ENCODE assay signal across 1 cellular context in the genomic region with DNA sequence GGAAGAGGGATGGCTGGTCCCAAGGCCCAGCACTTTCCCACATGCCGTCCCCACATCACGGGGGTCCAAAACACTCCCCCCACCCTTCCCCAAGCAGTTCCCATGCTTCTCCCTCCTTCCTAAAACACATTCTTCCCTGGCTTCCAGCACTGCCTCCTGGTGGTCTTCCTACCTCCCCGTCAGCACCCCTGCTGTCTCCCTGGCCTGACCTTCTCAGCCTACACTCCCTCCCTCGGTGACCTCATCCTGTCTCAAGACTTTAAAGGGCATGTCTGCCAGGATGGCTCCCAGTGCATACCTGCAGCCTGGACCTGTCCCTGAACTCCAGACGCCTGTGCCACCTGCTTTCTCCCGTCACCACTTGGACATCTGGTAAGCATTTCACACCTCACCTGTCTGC.
TF ChIP-seq lines count a peak whose summit lies in the region.

No MANE protein-coding gene starts in this region.

TF ChIP-seq in HepG2, 621 proteins besides CTCF, POLR2A, EP300 and RAD21 (continued from another document):
- TF ChIP-seq, protein P1, sequence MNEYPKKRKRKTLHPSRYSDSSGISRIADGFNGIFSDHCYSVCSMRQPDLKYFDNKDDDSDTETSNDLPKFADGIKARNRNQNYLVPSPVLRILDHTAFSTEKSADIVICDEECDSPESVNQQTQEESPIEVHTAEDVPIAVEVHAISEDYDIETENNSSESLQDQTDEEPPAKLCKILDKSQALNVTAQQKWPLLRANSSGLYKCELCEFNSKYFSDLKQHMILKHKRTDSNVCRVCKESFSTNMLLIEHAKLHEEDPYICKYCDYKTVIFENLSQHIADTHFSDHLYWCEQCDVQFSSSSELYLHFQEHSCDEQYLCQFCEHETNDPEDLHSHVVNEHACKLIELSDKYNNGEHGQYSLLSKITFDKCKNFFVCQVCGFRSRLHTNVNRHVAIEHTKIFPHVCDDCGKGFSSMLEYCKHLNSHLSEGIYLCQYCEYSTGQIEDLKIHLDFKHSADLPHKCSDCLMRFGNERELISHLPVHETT (CRISPR knock-in tag; conservative IDR thresholded peaks at IDR 0.05), result no peak
- TF ChIP-seq, protein P2, sequence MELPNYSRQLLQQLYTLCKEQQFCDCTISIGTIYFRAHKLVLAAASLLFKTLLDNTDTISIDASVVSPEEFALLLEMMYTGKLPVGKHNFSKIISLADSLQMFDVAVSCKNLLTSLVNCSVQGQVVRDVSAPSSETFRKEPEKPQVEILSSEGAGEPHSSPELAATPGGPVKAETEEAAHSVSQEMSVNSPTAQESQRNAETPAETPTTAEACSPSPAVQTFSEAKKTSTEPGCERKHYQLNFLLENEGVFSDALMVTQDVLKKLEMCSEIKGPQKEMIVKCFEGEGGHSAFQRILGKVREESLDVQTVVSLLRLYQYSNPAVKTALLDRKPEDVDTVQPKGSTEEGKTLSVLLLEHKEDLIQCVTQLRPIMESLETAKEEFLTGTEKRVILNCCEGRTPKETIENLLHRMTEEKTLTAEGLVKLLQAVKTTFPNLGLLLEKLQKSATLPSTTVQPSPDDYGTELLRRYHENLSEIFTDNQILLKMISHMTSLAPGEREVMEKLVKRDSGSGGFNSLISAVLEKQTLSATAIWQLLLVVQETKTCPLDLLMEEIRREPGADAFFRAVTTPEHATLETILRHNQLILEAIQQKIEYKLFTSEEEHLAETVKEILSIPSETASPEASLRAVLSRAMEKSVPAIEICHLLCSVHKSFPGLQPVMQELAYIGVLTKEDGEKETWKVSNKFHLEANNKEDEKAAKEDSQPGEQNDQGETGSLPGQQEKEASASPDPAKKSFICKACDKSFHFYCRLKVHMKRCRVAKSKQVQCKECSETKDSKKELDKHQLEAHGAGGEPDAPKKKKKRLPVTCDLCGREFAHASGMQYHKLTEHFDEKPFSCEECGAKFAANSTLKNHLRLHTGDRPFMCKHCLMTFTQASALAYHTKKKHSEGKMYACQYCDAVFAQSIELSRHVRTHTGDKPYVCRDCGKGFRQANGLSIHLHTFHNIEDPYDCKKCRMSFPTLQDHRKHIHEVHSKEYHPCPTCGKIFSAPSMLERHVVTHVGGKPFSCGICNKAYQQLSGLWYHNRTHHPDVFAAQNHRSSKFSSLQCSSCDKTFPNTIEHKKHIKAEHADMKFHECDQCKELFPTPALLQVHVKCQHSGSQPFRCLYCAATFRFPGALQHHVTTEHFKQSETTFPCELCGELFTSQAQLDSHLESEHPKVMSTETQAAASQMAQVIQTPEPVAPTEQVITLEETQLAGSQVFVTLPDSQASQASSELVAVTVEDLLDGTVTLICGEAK (IDR thresholded peaks at IDR 0.05), result no peak
- TF ChIP-seq, protein P2 (CRISPR knock-in tag; IDR thresholded peaks at IDR 0.05), result no peak
- TF ChIP-seq ZFYVE20 (CRISPR knock-in tag; IDR thresholded peaks at IDR 0.05; ENCODE audit: borderline replicate concordance, low read depth) (no peak), SAFB2 (CRISPR knock-in tag; IDR thresholded peaks at IDR 0.05; ENCODE audit: borderline replicate concordance, low read depth) (no peak), KLF12 (CRISPR knock-in tag; IDR thresholded peaks at IDR 0.05; ENCODE audit: borderline replicate concordance) (no peak), PCBP1 (IDR thresholded peaks at IDR 0.05; ENCODE audit: borderline replicate concordance, low read depth, low read length) (no peak), ZNF672 (CRISPR knock-in tag; IDR thresholded peaks at IDR 0.05) (no peak), SP2 (CRISPR knock-in tag; IDR thresholded peaks at IDR 0.05) (no peak), ZNF879 (CRISPR knock-in tag; IDR thresholded peaks at IDR 0.05) (no peak)
- TF ChIP-seq, protein P3, sequence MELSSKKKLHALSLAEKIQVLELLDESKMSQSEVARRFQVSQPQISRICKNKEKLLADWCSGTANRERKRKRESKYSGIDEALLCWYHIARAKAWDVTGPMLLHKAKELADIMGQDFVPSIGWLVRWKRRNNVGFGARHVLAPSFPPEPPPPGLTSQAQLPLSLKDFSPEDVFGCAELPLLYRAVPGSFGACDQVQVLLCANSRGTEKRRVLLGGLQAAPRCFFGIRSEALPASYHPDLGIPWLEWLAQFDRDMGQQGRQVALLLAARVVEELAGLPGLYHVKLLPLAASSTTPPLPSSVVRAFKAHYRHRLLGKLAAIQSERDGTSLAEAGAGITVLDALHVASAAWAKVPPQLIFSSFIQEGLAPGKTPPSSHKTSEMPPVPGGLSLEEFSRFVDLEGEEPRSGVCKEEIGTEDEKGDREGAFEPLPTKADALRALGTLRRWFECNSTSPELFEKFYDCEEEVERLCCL (CRISPR knock-in tag; IDR thresholded peaks at IDR 0.05; ENCODE audit: borderline replicate concordance), result no peak
- TF ChIP-seq, protein P4, sequence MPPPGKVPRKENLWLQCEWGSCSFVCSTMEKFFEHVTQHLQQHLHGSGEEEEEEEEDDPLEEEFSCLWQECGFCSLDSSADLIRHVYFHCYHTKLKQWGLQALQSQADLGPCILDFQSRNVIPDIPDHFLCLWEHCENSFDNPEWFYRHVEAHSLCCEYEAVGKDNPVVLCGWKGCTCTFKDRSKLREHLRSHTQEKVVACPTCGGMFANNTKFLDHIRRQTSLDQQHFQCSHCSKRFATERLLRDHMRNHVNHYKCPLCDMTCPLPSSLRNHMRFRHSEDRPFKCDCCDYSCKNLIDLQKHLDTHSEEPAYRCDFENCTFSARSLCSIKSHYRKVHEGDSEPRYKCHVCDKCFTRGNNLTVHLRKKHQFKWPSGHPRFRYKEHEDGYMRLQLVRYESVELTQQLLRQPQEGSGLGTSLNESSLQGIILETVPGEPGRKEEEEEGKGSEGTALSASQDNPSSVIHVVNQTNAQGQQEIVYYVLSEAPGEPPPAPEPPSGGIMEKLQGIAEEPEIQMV (CRISPR knock-in tag; IDR thresholded peaks at IDR 0.05; ENCODE audit: low read depth), result no peak
